Comparison of ENCODE assay signal across 29 cellular contexts in genomic region chr1:199404976-199405375, GRCh38.
DNase-seq lines count a peak whose midpoint lies in the region; ATAC-seq, FAIRE-seq and TF ChIP-seq lines count a peak whose summit lies in the region.
"Had no signal": no experiment of that assay in that cellular context is flagged by ENCODE, and none has a peak within 500 bp of the region (broad histone marks: within the 10 kb centered on the region; RNA-seq: fewer than 3 reads in every experiment).

No MANE protein-coding gene starts in this region.

- DNase-seq in EH (ENCODE audit: low read depth) (peak; percentile 74), LHCN-M2 (ENCODE audit: low read depth) (peak; percentile 51), brain pericyte (ENCODE audit: low read depth, low spot score) (peak; percentile 72), mesenchymal stem cell (peak; percentile 10), GM10248 (ENCODE audit: extremely low spot score) (no peak), foreskin keratinocyte (no peak), H54 (ENCODE audit: insufficient read length, low spot score) (no peak)
- DNase-seq in stimulated activated CD4-positive, alpha-beta T cell treated with anti-CD3 and anti-CD28 coated beads, Interleukin-2, amount 100 ng/mL, for 48 hours: no peak
- DNase-seq: activated naive CD4-positive, alpha-beta T cell treated with anti-CD3 and anti-CD28 coated beads, Interleukin-2, amount 10 ng/mL, durations not matched to agents 7 days and 5 days; amygdala; CD8-positive, alpha-beta T cell; central memory CD4-positive, alpha-beta T cell; esophagus squamous epithelium; immature natural killer cell; KG1; NCI-H1417; NCI-H2029 treated with DMSO at 0.1 percent for 48 hours; NCI-H2227 treated with DMSO at 0.1 percent for 48 hours; NCI-H526; ovary; small intestine; stimulated activated CD4-positive, alpha-beta T cell treated with anti-CD3 and anti-CD28 coated beads, Interleukin-1b, Interleukin-23, amount 100 ng/mL, for 48 hours; stimulated activated naive CD8-positive, alpha-beta T cell treated with anti-CD3 and anti-CD28 coated beads, Interleukin-15, Interleukin-2, amounts not matched to agents 100 U/mL and 50 U/mL, for 24 hours had no signal

- no peak overlapping the region for H4K91ac ChIP-seq in mesenchymal stem cell (ENCODE audit: low read length)

- no peaks in the 10 kb centered on the region for H3K79me1 ChIP-seq in mesenchymal stem cell (replicated peaks; ENCODE audit: low read length, poor library complexity, severe bottlenecking)

- CTCF ChIA-PET in GM10248 (lab: Yijun Ruan, JAX): interaction anchor here (1.2 to 3.2 kb wide), 2 partner anchors 17 to 18 kb away, joined by 3 to 9 read pairs; no protein-coding TSS in a partner anchor

- H3K18ac ChIP-seq in mesenchymal stem cell (ENCODE audit: low read depth in 1 of 2, low read length in 2 of 2): no peak overlapping the region

- H2BK120ac ChIP-seq in mesenchymal stem cell (ENCODE audit: low read depth, low read length): no peak overlapping the region

- H3K14ac ChIP-seq in mesenchymal stem cell (ENCODE audit: low read length in 2 of 2): no peak overlapping the region

- no peak overlapping the region for H2AK5ac ChIP-seq in mesenchymal stem cell (ENCODE audit: low read length, severe bottlenecking)

- no peaks in the 10 kb centered on the region for H3K9me3 ChIP-seq in mesenchymal stem cell (ENCODE audit: control insufficient read depth, low read length)
- H3K9me3 ChIP-seq: A549, esophagus squamous epithelium, ovary had no signal

- no peak overlapping the region for H2BK12ac ChIP-seq in mesenchymal stem cell (ENCODE audit: low read length in 2 of 2)

- no peak for TF ChIP-seq POLR2A in H54 (IDR thresholded peaks at IDR 0.05; ENCODE audit: low read depth, low read length)

- no peak overlapping the region for H2AFZ ChIP-seq in mesenchymal stem cell (ENCODE audit: low read depth, low read length)

- POLR2A ChIA-PET in GM10248 (lab: Yijun Ruan, JAX): no interaction called here

- TF ChIP-seq CTCF in GM10248 (IDR thresholded peaks at IDR 0.05; ENCODE audit: control extremely low read depth, extremely low read depth, low read depth, missing control alignments) (no peak), foreskin keratinocyte (conservative IDR thresholded peaks at IDR 0.05) (no peak)

- H3K23ac ChIP-seq in mesenchymal stem cell (ENCODE audit: low read length in 2 of 2): no peak overlapping the region

- H3K4me3 ChIP-seq in mesenchymal stem cell (ENCODE audit: insufficient read depth in 1 of 2, low read depth in 1 of 2, low read length in 2 of 2): no peak overlapping the region
- H3K4me3 ChIP-seq: A549, esophagus squamous epithelium, GM12878, ovary had no signal

- H2BK5ac ChIP-seq in mesenchymal stem cell (ENCODE audit: low read depth, low read length, poor library complexity, severe bottlenecking): no peak overlapping the region

- H3K4me2 ChIP-seq in mesenchymal stem cell (ENCODE audit: low read length, poor library complexity, severe bottlenecking): no peak overlapping the region
- H3K4me2 ChIP-seq: A549 had no signal

- H2BK15ac ChIP-seq in mesenchymal stem cell (ENCODE audit: low read depth, poor library complexity, severe bottlenecking): no peak overlapping the region

- H3K27ac ChIP-seq in mesenchymal stem cell (ENCODE audit: low read length, poor library complexity, severe bottlenecking) (no peak overlapping the region), foreskin keratinocyte (no peak overlapping the region)
- H3K27ac ChIP-seq: A549, esophagus squamous epithelium, ovary had no signal

- no peak for ATAC-seq in foreskin keratinocyte
- ATAC-seq: A549; activated T-helper 17 cell treated with anti-CD3 and anti-CD28 coated beads, Interleukin-2, amount 50 U/mL, for 72 hours; CD8-positive, alpha-beta T cell; GM12878; left lobe of liver; stimulated activated naive CD8-positive, alpha-beta T cell treated with anti-CD3 and anti-CD28 coated beads, Interleukin-15, Interleukin-2, amounts not matched to agents 100 U/mL and 50 U/mL, for 24 hours had no signal

- no peaks in the 10 kb centered on the region for H3K27me3 ChIP-seq in mesenchymal stem cell (ENCODE audit: control insufficient read depth in 1 of 2, insufficient read depth in 1 of 2, low read length in 2 of 2)
- H3K27me3 ChIP-seq in foreskin keratinocyte: no peaks in the 10 kb centered on the region
- H3K27me3 ChIP-seq: esophagus squamous epithelium, ovary had no signal

- no peaks in the 10 kb centered on the region for H3K36me3 ChIP-seq in mesenchymal stem cell (ENCODE audit: control insufficient read depth in 1 of 2, insufficient read depth in 2 of 2, low read depth in 1 of 2, low read length in 2 of 2)
- H3K36me3 ChIP-seq: esophagus squamous epithelium, ovary had no signal

- no peak overlapping the region for H4K8ac ChIP-seq in mesenchymal stem cell (ENCODE audit: low read length)

- no peak overlapping the region for H3K9ac ChIP-seq in mesenchymal stem cell (ENCODE audit: low read length)

- no peak for FAIRE-seq in H54 (lab: Jason Lieb, UNC)
- FAIRE-seq: A549, endometrium, GM12878, H1, small intestine had no signal

- H3K4me1 ChIP-seq in mesenchymal stem cell (ENCODE audit: control insufficient read depth, insufficient read depth, low read depth, low read length) (no peaks in the 10 kb centered on the region), foreskin keratinocyte (no peaks in the 10 kb centered on the region)
- H3K4me1 ChIP-seq: A549, esophagus squamous epithelium had no signal

- H3K4ac ChIP-seq in mesenchymal stem cell (ENCODE audit: low read depth in 1 of 2, low read length in 2 of 2): no peak overlapping the region

Comparison
In these comparisons a context has a peak if more than half of its experiments do, and no peak if none do; other contexts are left out.
1. DNase-seq: peak in EH (single experiment), LHCN-M2 (single experiment), brain pericyte (single experiment) and mesenchymal stem cell (single experiment); none in GM10248 (single experiment), foreskin keratinocyte (0 of 2), H54 (single experiment) and stimulated activated CD4-positive, alpha-beta T cell treated with anti-CD3 and anti-CD28 coated beads, Interleukin-2, amount 100 ng/mL, for 48 hours (0 of 2).